Comparison of ENCODE assay signal across 8 cellular contexts in the genomic region with DNA sequence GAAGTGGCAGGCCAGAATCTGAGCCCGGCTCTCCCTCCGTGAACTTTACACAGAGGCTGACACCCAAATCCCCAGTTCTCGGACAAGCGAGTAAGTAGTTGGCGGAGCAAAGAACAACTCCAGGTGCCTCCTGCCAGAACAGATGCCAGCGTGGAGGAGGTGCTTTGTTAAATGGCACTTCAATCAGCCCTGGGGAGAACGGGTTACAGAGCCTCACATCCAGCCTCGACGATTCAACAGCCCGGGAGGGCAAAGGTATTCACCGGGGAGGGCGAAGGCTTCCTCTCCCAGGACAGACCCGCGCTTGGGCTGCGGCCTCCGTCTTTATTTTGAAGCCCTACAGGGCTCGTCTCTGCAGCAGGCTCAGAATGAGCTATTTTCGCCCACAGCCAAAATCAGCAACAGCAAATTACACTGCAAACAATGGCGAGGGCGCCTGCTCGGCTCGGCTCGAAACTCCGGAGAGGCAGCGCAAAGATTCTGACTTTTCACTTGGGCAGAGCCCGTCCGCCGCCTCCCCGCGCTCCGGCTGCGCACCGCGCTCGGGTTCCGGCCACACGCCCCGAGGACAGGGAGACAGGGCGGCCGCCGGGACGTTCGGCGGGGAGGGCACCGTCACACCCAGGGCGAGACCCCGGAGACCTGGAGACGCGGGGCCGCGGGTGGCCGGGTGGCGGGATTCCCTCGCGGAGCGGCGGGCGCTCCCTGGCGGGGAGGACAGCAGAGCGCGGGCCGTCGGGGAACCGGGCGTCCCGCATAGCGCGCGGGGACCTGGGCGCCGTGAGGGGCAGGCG. TPM values are rescaled to one million over a fixed set of nuclear protein-coding genes. Genes with fewer than 3 reads are reported as not detected.
A peak's percentile ranks its signal among the peaks of the same experiment; 100 is the strongest.
DNase-seq lines count a peak whose midpoint lies in the region; ATAC-seq and TF ChIP-seq lines count a peak whose summit lies in the region.

No MANE protein-coding gene starts in this region.

- H3K27ac ChIP-seq in H9 (ENCODE audit: insufficient read length, low read depth, low read length): no peak overlapping the region
- H3K27ac ChIP-seq in foreskin keratinocyte: peak overlapping the region; percentile 94

- H3K4me1 ChIP-seq in H9 (ENCODE audit: insufficient read depth, low read length) (no peaks in the 10 kb centered on the region), foreskin keratinocyte (peaks cover 24% of the 10 kb centered on the region)

- TF ChIP-seq CTCF in GM12874 (IDR thresholded peaks at IDR 0.05; ENCODE audit: insufficient read depth, low read depth, low read length) (peak; percentile 54), H9 (conservative IDR thresholded peaks at IDR 0.05) (peak; percentile 47; the same call in 2 of the 3 replicates), foreskin keratinocyte (conservative IDR thresholded peaks at IDR 0.05) (peak; percentile 54), nephron progenitor cell (IDR thresholded peaks at IDR 0.05) (no peak)

- H3K9me3 Mint-ChIP-seq in H9 (no peaks in the 10 kb centered on the region; a peak in 1 of 5 replicates), nephron progenitor cell (no peaks in the 10 kb centered on the region)
- no peaks in the 10 kb centered on the region for H3K9me3 Mint-ChIP-seq in activated T-helper 17 cell treated with anti-CD3 and anti-CD28 coated beads, Interleukin-2, amount 50 U/mL, for 72 hours

- H2BK5ac ChIP-seq in H9 (ENCODE audit: insufficient read length, low read length): no peak overlapping the region

- H4K20me1 ChIP-seq in H9 (ENCODE audit: control insufficient read depth, insufficient read depth, insufficient read length): no peaks in the 10 kb centered on the region

- no peaks in the 10 kb centered on the region for H3K79me2 ChIP-seq in H9 (ENCODE audit: insufficient read depth, low read length)

- H3K79me1 ChIP-seq in H9 (ENCODE audit: insufficient read depth, low read depth, low read length, poor library complexity, severe bottlenecking): no peaks in the 10 kb centered on the region

- H3K27ac Mint-ChIP-seq in H9: no peak overlapping the region
- H3K27ac Mint-ChIP-seq in activated T-helper 17 cell treated with anti-CD3 and anti-CD28 coated beads, Interleukin-2, amount 50 U/mL, for 72 hours: no peak overlapping the region
- H3K27ac Mint-ChIP-seq in nephron progenitor cell: peak overlapping the region; percentile 94

- H2AFZ ChIP-seq in H9 (ENCODE audit: low read length): no peak overlapping the region

- H3K9ac ChIP-seq in H9 (ENCODE audit: extremely low read depth, insufficient read length, low read length): peak overlapping the region; percentile 3

- peak; percentile 70 for ATAC-seq in activated T-helper 17 cell treated with anti-CD3 and anti-CD28 coated beads, Interleukin-2, amount 50 U/mL, for 72 hours (replicated peaks)
- ATAC-seq in foreskin keratinocyte (peak; percentile 61), HG03457 (IDR thresholded peaks at IDR 0.05; ENCODE audit: unreplicated experiment) (no peak)

- no peak overlapping the region for H3K23ac ChIP-seq in H9 (ENCODE audit: insufficient read length, low read depth, low read length)

- H3K14ac ChIP-seq in H9 (ENCODE audit: insufficient read depth, low read length): peak overlapping the region; percentile 45; the same call in 1 of the 2 replicates

- H2BK120ac ChIP-seq in H9 (ENCODE audit: low read depth, low read length, poor library complexity, severe bottlenecking): no peak overlapping the region

- H2AK5ac ChIP-seq in H9 (ENCODE audit: insufficient read length, low read length): no peak overlapping the region

- DNase-seq in H9: peak; percentile 55
- peak; percentile 28 for DNase-seq in NCI-H1105 treated with DMSO at 0.1 percent for 48 hours (lab: John Stamatoyannopoulos, UW)
- peak in 1 of 2 donors; percentile 56 for DNase-seq in foreskin keratinocyte
- peak; percentile 71 for DNase-seq in nephron progenitor cell
- DNase-seq in KG1 (lab: John Stamatoyannopoulos, UW): no peak

- H3K36me3 Mint-ChIP-seq in H9 (ENCODE audit: insufficient read depth in 1 of 3, low read depth in 3 of 3): no peaks in the 10 kb centered on the region
- H3K36me3 Mint-ChIP-seq in activated T-helper 17 cell treated with anti-CD3 and anti-CD28 coated beads, Interleukin-2, amount 50 U/mL, for 72 hours (ENCODE audit: low read depth): no peaks in the 10 kb centered on the region
- peaks cover 6% of the 10 kb centered on the region for H3K36me3 Mint-ChIP-seq in nephron progenitor cell (ENCODE audit: low read depth)

- H3K4me1 Mint-ChIP-seq in H9 (peaks cover 8 to 13% of the 10 kb centered on the region in 2 experiments), nephron progenitor cell (peaks cover 65% of the 10 kb centered on the region)
- H3K4me1 Mint-ChIP-seq in activated T-helper 17 cell treated with anti-CD3 and anti-CD28 coated beads, Interleukin-2, amount 50 U/mL, for 72 hours: peaks cover 11% of the 10 kb centered on the region

- H3K4ac ChIP-seq in H9 (ENCODE audit: low read depth, low read length): no peak overlapping the region

- H3K18ac ChIP-seq in H9 (ENCODE audit: insufficient read length, low read depth, low read length): no peak overlapping the region

- H4K5ac ChIP-seq in H9 (ENCODE audit: insufficient read length, low read depth, low read length): no peak overlapping the region

- H2BK20ac ChIP-seq in H9 (ENCODE audit: low read depth, low read length, poor library complexity, severe bottlenecking): no peak overlapping the region

- H4K8ac ChIP-seq in H9 (replicated peaks; ENCODE audit: insufficient read length, low read depth, low read length): no peak overlapping the region

- H3K4me3 Mint-ChIP-seq in H9 (peak overlapping the region; percentile 70 to 86), nephron progenitor cell (peak overlapping the region; percentile 98)
- H3K4me3 Mint-ChIP-seq in activated T-helper 17 cell treated with anti-CD3 and anti-CD28 coated beads, Interleukin-2, amount 50 U/mL, for 72 hours: peak overlapping the region; percentile 76

- no peak overlapping the region for H2BK15ac ChIP-seq in H9 (ENCODE audit: low read depth, low read length)

- no peak overlapping the region for H3K56ac ChIP-seq in H9 (ENCODE audit: insufficient read length, low read depth, low read length)

- no CpG with 5 or more reads among the region's 72 CpGs for WGBS in H9 (ENCODE audit: extremely low coverage, insufficient read length, low lambda C conversion rate)

- H3K23me2 ChIP-seq in H9 (ENCODE audit: insufficient read length, low read depth, low read length, poor library complexity, severe bottlenecking): peaks cover 6% of the 10 kb centered on the region

- no peak overlapping the region for H3T11ph ChIP-seq in H9 (ENCODE audit: low read length)

- H3K27me3 ChIP-seq in H9 (ENCODE audit: insufficient read depth, low read length) (peaks cover 9% of the 10 kb centered on the region), foreskin keratinocyte (no peaks in the 10 kb centered on the region)

- no peak overlapping the region for H2BK12ac ChIP-seq in H9 (ENCODE audit: insufficient read length, low read depth, low read length)

- peak overlapping the region; percentile 82 for H3K4me2 ChIP-seq in H9 (ENCODE audit: insufficient read depth, insufficient read length, low read length)

- H3K9me3 ChIP-seq in H9 (ENCODE audit: control insufficient read depth, low read depth, low read length): no peaks in the 10 kb centered on the region

- H4K91ac ChIP-seq in H9 (ENCODE audit: insufficient read length, low read depth, low read length): no peak overlapping the region

- H3K27me3 Mint-ChIP-seq in H9 (ENCODE audit: low read depth) (peaks cover 44% of the 10 kb centered on the region), nephron progenitor cell (ENCODE audit: low read depth, poor library complexity) (peaks cover 19% of the 10 kb centered on the region)
- peaks cover 42% of the 10 kb centered on the region for H3K27me3 Mint-ChIP-seq in activated T-helper 17 cell treated with anti-CD3 and anti-CD28 coated beads, Interleukin-2, amount 50 U/mL, for 72 hours

RNA-seq across cellular contexts. Expression of a gene that starts 0.8 kb away (rescaled TPM):
- total RNA-seq in H9 (2021) (0.72 and 0.87 TPM in 2 replicates), foreskin keratinocyte (13.3 and 17.7 TPM in 2 replicates)
- 1 to 10 TPM in 1 of 2 donors, under 1 TPM in 1; 0.63 to 1.0 TPM for total RNA-seq in activated T-helper 17 cell treated with anti-CD3 and anti-CD28 coated beads, Interleukin-2, amount 50 U/mL, for 72 hours
- 4.0 and 4.9 TPM in 2 replicates for polyA plus RNA-seq in foreskin keratinocyte
